In the genomic region with DNA sequence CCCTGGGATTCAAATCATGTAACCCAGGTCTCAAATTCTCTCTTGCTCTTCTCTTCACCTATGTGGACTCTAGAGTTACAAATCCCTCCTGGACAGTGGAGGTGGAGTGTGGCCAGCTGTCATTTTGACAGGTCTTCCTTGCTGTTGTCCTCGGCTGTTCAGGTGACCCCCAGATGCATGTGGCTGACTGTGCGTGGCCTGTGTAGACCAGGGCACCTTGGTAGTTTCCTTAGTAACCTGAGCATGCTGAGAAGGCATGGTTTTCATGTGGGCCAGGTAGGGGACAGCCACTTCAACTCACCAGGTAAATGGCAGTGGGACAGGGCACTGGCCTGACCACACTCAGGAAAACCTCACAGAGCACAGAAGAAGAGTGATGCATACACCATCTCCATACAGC, we compare ENCODE assay signal across 14 cellular contexts.
DNase-seq lines count a peak whose midpoint lies in the region; ATAC-seq and TF ChIP-seq lines count a peak whose summit lies in the region.
"Had no signal": no experiment of that assay in that cellular context is flagged by ENCODE, and none has a peak within 500 bp of the region (broad histone marks: within the 10 kb centered on the region; RNA-seq: fewer than 3 reads in every experiment).

No MANE protein-coding gene starts in this region.

- H3K4me1 ChIP-seq in RWPE2 (ENCODE audit: insufficient read depth, poor library complexity, severe bottlenecking) (no peaks in the 10 kb centered on the region), prostate gland (replicated peaks) (no peaks in the 10 kb centered on the region), vagina (no peaks in the 10 kb centered on the region)
- H3K4me1 ChIP-seq: A549, Caco-2 had no signal

- DNase-seq in RWPE2 (ENCODE audit: low spot score) = peak; percentile 9
- peak; percentile 28 for DNase-seq in islet precursor cell
- peak; percentile 3 for DNase-seq in prostate gland (ENCODE audit: low spot score)
- peak; percentile 62 to 81 for DNase-seq in vagina (ENCODE audit: extremely low spot score in 2 of 2)
- no peak for DNase-seq in erythroblast (lab: John Stamatoyannopoulos, UW)
- no peak for DNase-seq in 8988T
- DNase-seq: AML-193; Caco-2; CD4-positive, alpha-beta T cell had no signal

- intact Hi-C loops in prostate gland (cut with DNase I) (no loop called here), vagina (cut with DNase I) (no loop called here)

- WGBS in prostate gland = 64% methylated on average over 2 of the region's 2 CpGs

- TF ChIP-seq POLR2A in prostate gland (IDR thresholded peaks at IDR 0.05) (no peak), vagina (IDR thresholded peaks at IDR 0.05) (no peak), erythroblast (IDR thresholded peaks at IDR 0.05; ENCODE audit: low read length) (no peak)

- no peak overlapping the region for H3K4me3 ChIP-seq in RWPE2 (ENCODE audit: severe bottlenecking)
- H3K4me3 ChIP-seq in prostate gland = no peak overlapping the region
- H3K4me3 ChIP-seq in vagina = no peak overlapping the region
- H3K4me3 ChIP-seq: A549, GM23338 had no signal

- H3K36me3 ChIP-seq in RWPE2 (ENCODE audit: low read depth) = no peaks in the 10 kb centered on the region
- H3K36me3 ChIP-seq in prostate gland = no peaks in the 10 kb centered on the region
- H3K36me3 ChIP-seq in vagina = no peaks in the 10 kb centered on the region

- TF ChIP-seq CTCF in RWPE2 (IDR thresholded peaks at IDR 0.05; ENCODE audit: poor library complexity, severe bottlenecking) (no peak), prostate gland (IDR thresholded peaks at IDR 0.05) (no peak), vagina (IDR thresholded peaks at IDR 0.05) (no peak)

- H3K27me3 ChIP-seq in RWPE2 (ENCODE audit: insufficient read depth, poor library complexity, severe bottlenecking) = no peaks in the 10 kb centered on the region
- H3K27me3 ChIP-seq in prostate gland (replicated peaks; ENCODE audit: insufficient read depth) = no peaks in the 10 kb centered on the region
- no peaks in the 10 kb centered on the region for H3K27me3 ChIP-seq in vagina

- ATAC-seq in RWPE2 (ENCODE audit: low read depth) (no peak), GM18867 (IDR thresholded peaks at IDR 0.05; ENCODE audit: unreplicated experiment) (no peak)
- ATAC-seq: A549, GM23338, HCT116 had no signal

- H3K9me3 ChIP-seq in RWPE2 (ENCODE audit: severe bottlenecking) (no peaks in the 10 kb centered on the region), prostate gland (no peaks in the 10 kb centered on the region), vagina (no peaks in the 10 kb centered on the region)
- H3K9me3 ChIP-seq: Caco-2 had no signal

- H3K27ac ChIP-seq in RWPE2 (ENCODE audit: poor library complexity, severe bottlenecking) (no peak overlapping the region), prostate gland (no peak overlapping the region), vagina (no peak overlapping the region)
- H3K27ac ChIP-seq: A549, C4-2B had no signal

Comparison
In these comparisons a context has a peak if more than half of its experiments do, and no peak if none do; other contexts are left out.
1. DNase-seq: peak in RWPE2 (single experiment), islet precursor cell (single experiment), prostate gland (single experiment) and vagina (2 of 2); none in erythroblast (0 of 2) and 8988T (single experiment).